26 cellular contexts compared by ENCODE assay signal in the genomic region with DNA sequence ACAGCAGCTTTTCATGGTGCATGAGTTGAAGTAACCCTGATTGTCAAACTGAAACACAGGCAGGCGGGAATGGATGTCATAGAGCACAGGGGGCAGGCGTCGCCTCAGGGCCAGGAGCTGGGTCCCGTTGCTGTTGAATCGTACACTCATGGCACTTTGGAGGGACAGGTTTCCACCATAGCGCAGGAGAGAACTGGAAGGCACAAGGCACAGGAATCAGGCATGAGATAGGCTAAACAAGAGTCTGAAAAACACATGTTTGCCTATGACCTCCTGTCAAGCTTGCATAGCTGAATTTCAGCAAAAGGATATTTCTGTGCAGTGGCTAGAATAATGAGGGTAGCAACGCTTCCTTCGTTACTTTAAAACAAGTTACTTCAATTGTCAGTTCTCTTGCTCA.
DNase-seq lines count a peak whose midpoint lies in the region; ATAC-seq, FAIRE-seq and TF ChIP-seq lines count a peak whose summit lies in the region.
"Had no signal": no experiment of that assay in that cellular context is flagged by ENCODE, and none has a peak within 500 bp of the region (broad histone marks: within the 10 kb centered on the region; RNA-seq: fewer than 3 reads in every experiment).

No MANE protein-coding gene starts in this region.

- ATAC-seq in CD4-positive, alpha-beta T cell (ENCODE audit: poor library complexity): no peak
- ATAC-seq in GM21576 (IDR thresholded peaks at IDR 0.05; ENCODE audit: unreplicated experiment): no peak
- ATAC-seq: A549; CD8-positive, alpha-beta T cell; HCT116 had no signal

- no peak overlapping the region for H3K4me3 Mint-ChIP-seq in CD4-positive, alpha-beta T cell
- no peak overlapping the region for H3K4me3 Mint-ChIP-seq in HFFc6
- H3K4me3 Mint-ChIP-seq in progenitor cell of endocrine pancreas (ENCODE audit: low read depth): no peak overlapping the region
- H3K4me3 Mint-ChIP-seq: CD8-positive, alpha-beta T cell had no signal

- no peak for TF ChIP-seq CTCF in CD4-positive, alpha-beta T cell (IDR thresholded peaks at IDR 0.05)
- TF ChIP-seq CTCF in HFFc6 (IDR thresholded peaks at IDR 0.05): no peak
- no peak for TF ChIP-seq CTCF in esophagus muscularis mucosa (IDR thresholded peaks at IDR 0.05)
- TF ChIP-seq CTCF in progenitor cell of endocrine pancreas (IDR thresholded peaks at IDR 0.05; ENCODE audit: unreplicated experiment): no peak

- intact Hi-C loops in CD4-positive, alpha-beta T cell (cut with DNase I, micrococcal nuclease): loop anchor here (2.0 to 5.0 kb wide), 2 partner anchors 181 to 229 kb away; no protein-coding TSS in a partner anchor
- intact Hi-C loops in esophagus muscularis mucosa (cut with DNase I): loop anchor here (5.0 kb wide), 2 partner anchors 114 to 179 kb away; a partner anchor contains a TSS

- H3K9me3 ChIP-seq in CD4-positive, alpha-beta T cell (ENCODE audit: control insufficient read depth, low read length): no peaks in the 10 kb centered on the region
- no peaks in the 10 kb centered on the region for H3K9me3 ChIP-seq in esophagus muscularis mucosa
- H3K9me3 ChIP-seq: A549, Caco-2 had no signal

- peaks cover 13 to 39% (median 21%) of the 10 kb centered on the region in 4 donors for H3K36me3 ChIP-seq in esophagus muscularis mucosa

- peaks cover 20 to 86% (median 75%) of the 10 kb centered on the region in 4 donors for H3K4me1 ChIP-seq in esophagus muscularis mucosa

- no peak for TF ChIP-seq EP300 in esophagus muscularis mucosa (IDR thresholded peaks at IDR 0.05)

- no peak overlapping the region for H3K4me3 ChIP-seq in esophagus muscularis mucosa
- H3K4me3 ChIP-seq: A549, SK-N-MC had no signal

- POLR2A ChIA-PET in CD4-positive, alpha-beta T cell (lab: Charles Lee): interaction anchor here (0.6 kb wide), 1 partner anchor 102 kb away, joined by 3 read pairs; no protein-coding TSS in a partner anchor

- WGBS in esophagus muscularis mucosa: 93% methylated on average over 8 of the region's 8 CpGs

- CTCF ChIA-PET in CD4-positive, alpha-beta T cell (lab: Charles Lee): no interaction called here

- peaks cover 20% of the 10 kb centered on the region for H3K4me1 Mint-ChIP-seq in CD4-positive, alpha-beta T cell (ENCODE audit: low read depth)
- H3K4me1 Mint-ChIP-seq in HFFc6 (ENCODE audit: low read depth): peaks cover 82% of the 10 kb centered on the region
- peaks cover 39% of the 10 kb centered on the region for H3K4me1 Mint-ChIP-seq in progenitor cell of endocrine pancreas (ENCODE audit: low read depth)

- no peak for FAIRE-seq in GM12892 (lab: Jason Lieb, UNC)
- FAIRE-seq: A549, GM12891, GM19239 had no signal

- H3K9me3 Mint-ChIP-seq in CD4-positive, alpha-beta T cell: no peaks in the 10 kb centered on the region
- H3K9me3 Mint-ChIP-seq in HFFc6 (no peaks in the 10 kb centered on the region), progenitor cell of endocrine pancreas (ENCODE audit: low read depth) (no peaks in the 10 kb centered on the region)
- H3K9me3 Mint-ChIP-seq: CD8-positive, alpha-beta T cell had no signal

- peaks cover 92% of the 10 kb centered on the region for H3K36me3 Mint-ChIP-seq in CD4-positive, alpha-beta T cell (ENCODE audit: low read depth)
- H3K36me3 Mint-ChIP-seq in HFFc6 (ENCODE audit: low read depth) (peaks cover 14% of the 10 kb centered on the region), progenitor cell of endocrine pancreas (ENCODE audit: insufficient read depth) (peaks cover 14% of the 10 kb centered on the region)

- no peak overlapping the region for H3K27ac ChIP-seq in CD4-positive, alpha-beta T cell (ENCODE audit: low read depth, low read length)
- peak overlapping the region in 2 of 4 donors; percentile 89 to 90 for H3K27ac ChIP-seq in esophagus muscularis mucosa (replicated peaks in 1 of 4)
- H3K27ac ChIP-seq: A549, HL-60, SK-N-MC had no signal

- TF ChIP-seq POLR2A in esophagus muscularis mucosa (IDR thresholded peaks at IDR 0.05; ENCODE audit: low read depth) (no peak), GM12892 (IDR thresholded peaks at IDR 0.05; ENCODE audit: low read depth, low read length) (no peak)

- peak overlapping the region; percentile 16 for H3K27ac Mint-ChIP-seq in CD4-positive, alpha-beta T cell
- H3K27ac Mint-ChIP-seq in HFFc6 (0 out of 2 replicates have a peak overlapping the region, but pooled peaks have one; percentile 4), progenitor cell of endocrine pancreas (peak overlapping the region; percentile 57)

- H3K27me3 Mint-ChIP-seq in CD4-positive, alpha-beta T cell: no peaks in the 10 kb centered on the region
- H3K27me3 Mint-ChIP-seq in HFFc6 (ENCODE audit: insufficient read depth): peaks cover 1% of the 10 kb centered on the region
- no peaks in the 10 kb centered on the region for H3K27me3 Mint-ChIP-seq in progenitor cell of endocrine pancreas

- no peaks in the 10 kb centered on the region for H3K27me3 ChIP-seq in CD4-positive, alpha-beta T cell (ENCODE audit: control insufficient read depth, insufficient read depth, low read length)
- H3K27me3 ChIP-seq in esophagus muscularis mucosa: no peaks in the 10 kb centered on the region

- DNase-seq in CD4-positive, alpha-beta T cell: no peak
- DNase-seq in HFFc6: no peak
- DNase-seq in esophagus muscularis mucosa (ENCODE audit: extremely low spot score): peak; percentile 72
- DNase-seq in progenitor cell of endocrine pancreas (ENCODE audit: low spot score, unreplicated experiment): no peak
- DNase-seq in activated CD8-positive, alpha-beta memory T cell treated with anti-CD3 and anti-CD28 coated beads, Interleukin-2, amount 50 U/mL, for 4 hours: no peak
- no peak for DNase-seq in GM12892 (ENCODE audit: insufficient read length)
- DNase-seq: AML-193; Caco-2; CD8-positive, alpha-beta T cell; DMS79; EL; GF-D8; NCI-H1048; NCI-H1417; NCI-H1694; NCI-H2029 treated with DMSO at 0.1 percent for 48 hours; NCI-H2227 treated with DMSO at 0.1 percent for 48 hours; NCI-H526 treated with DMSO at 0.1 percent for 48 hours; SIG-M5 had no signal

Comparison
In these comparisons a context has a peak if more than half of its experiments do, and no peak if none do; other contexts are left out.
1. H3K27ac Mint-ChIP-seq: peak in every context shown above with its lines; median percentile 57 in progenitor cell of endocrine pancreas; 16 in CD4-positive, alpha-beta T cell; 4 in HFFc6.